Comparison of ENCODE assay signal across 1 cellular context in the genomic region with DNA sequence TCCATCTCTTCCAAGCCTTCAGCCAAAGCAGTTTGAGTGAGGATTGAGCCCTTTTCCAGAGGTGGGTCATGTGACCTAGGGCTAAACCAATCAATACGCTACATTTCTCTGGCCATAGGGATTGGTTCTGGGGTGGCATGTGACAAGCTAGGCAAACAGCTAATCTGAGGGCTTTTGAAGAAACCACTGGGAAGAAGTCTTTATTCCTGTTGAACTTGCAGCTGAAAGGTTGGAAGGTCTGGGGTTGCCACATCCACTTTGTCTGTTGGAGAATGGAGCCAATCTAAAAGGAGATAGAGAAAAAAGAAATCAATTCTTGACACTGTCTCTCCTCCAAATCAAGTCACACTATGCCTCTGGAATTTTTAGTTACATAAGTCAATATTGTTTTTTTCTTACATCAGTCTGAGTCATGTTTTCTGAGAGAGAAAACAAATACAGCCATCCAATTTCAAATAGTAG.
TF ChIP-seq lines count a peak whose summit lies in the region.

No MANE protein-coding gene starts in this region.

TF ChIP-seq in IMR-90, 13 proteins besides CTCF, POLR2A, EP300 and RAD21 (continued from another document):
- TF ChIP-seq MAFK (IDR thresholded peaks at IDR 0.05; ENCODE audit: low read depth, low read length): no peak
